Comparison of ENCODE assay signal across 19 cellular contexts in the genomic region with DNA sequence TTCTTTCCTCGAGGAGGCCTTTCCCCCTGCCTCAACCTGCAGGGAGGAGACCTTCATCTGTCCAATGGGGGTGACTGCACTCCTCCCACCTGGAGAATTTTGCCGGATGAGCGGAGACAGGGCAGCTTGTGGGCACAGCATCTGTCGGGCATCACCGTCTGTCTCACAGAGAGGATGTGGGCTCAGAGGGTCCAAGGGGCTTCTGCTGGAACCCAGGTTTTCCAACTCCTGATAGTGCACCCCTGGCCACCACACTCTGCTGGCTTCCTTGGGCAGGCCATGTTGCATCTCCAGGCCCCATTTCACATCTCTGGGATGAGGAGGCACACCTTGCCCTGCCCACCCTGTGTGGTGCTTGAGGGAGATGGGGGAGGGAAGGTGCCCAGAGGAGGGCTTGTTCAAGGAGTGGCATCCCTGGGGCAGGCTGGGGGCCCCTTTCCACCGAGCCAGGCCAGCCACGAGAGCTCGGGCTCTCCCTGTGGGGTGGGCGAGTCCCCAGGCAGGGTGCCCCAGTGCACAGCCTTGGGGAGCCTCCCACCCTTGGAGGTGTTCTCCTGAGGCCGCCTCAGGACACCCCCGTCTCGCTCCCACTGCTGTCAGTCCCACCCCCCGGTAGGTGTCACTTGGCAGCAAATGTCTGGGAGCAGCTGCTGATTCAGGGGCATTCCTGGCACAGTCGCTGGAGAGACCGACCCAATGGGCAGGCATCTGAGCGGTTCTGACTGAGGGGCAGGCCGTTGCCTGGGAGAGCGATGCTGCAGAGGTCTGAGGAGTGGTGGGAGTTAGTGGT.
"Had no signal": no experiment of that assay in that cellular context is flagged by ENCODE, and none has a peak within 500 bp of the region (broad histone marks: within the 10 kb centered on the region; RNA-seq: fewer than 3 reads in every experiment).

No MANE protein-coding gene starts in this region.

- DNase-seq: activated CD4-positive, alpha-beta T cell treated with anti-CD3 and anti-CD28 coated beads, Interleukin-2, amount 10 ng/mL, durations not matched to agents 7 days and 5 days; activated CD8-positive, alpha-beta memory T cell treated with anti-CD3 and anti-CD28 coated beads for 24 hours; activated CD8-positive, alpha-beta memory T cell treated with anti-CD3 and anti-CD28 coated beads, Interleukin-2, amount 50 U/mL, for 48 hours; activated effector memory CD4-positive, alpha-beta T cell treated with anti-CD3 and anti-CD28 coated beads, Interleukin-2, amount 50 U/mL, for 16 hours; activated naive CD4-positive, alpha-beta T cell treated with anti-CD3 and anti-CD28 coated beads, Interleukin-2, amount 50 U/mL, for 16 hours; activated T-cell treated with anti-CD3 and anti-CD28 coated beads, Interleukin-2, amount 50 U/mL, for 48 hours; cortex of kidney; erythroblast; foreskin melanocyte; immature natural killer cell; nephron progenitor cell; occipital lobe; stimulated activated naive CD4-positive, alpha-beta T cell; T1000 had no signal

- H3K9me3 ChIP-seq: ascending aorta, tibial artery, vagina had no signal

- H3K36me3 ChIP-seq: vagina had no signal

- H3K4me1 ChIP-seq: ascending aorta, tibial artery, vagina had no signal

- H3K27me3 ChIP-seq: ascending aorta, tibial artery, vagina had no signal

- ATAC-seq: sciatic nerve had no signal

- H3K4me3 ChIP-seq: ascending aorta, lung, tibial artery, vagina had no signal

- H3K27ac ChIP-seq: ascending aorta, tibial artery, vagina had no signal
